ENCODE assay signal across 19 cellular contexts in genomic region chr1:186479162-186479561, GRCh38. TPM values are rescaled to one million over a fixed set of nuclear protein-coding genes. Genes with fewer than 3 reads are reported as not detected.
DNase-seq lines count a peak whose midpoint lies in the region; FAIRE-seq and TF ChIP-seq lines count a peak whose summit lies in the region.
"Had no signal": no experiment of that assay in that cellular context is flagged by ENCODE, and none has a peak within 500 bp of the region (broad histone marks: within the 10 kb centered on the region; RNA-seq: fewer than 3 reads in every experiment).

No MANE protein-coding gene starts in this region.

- no peak overlapping the region for H2BK5ac ChIP-seq in mesendoderm (ENCODE audit: low read length)

- H3K4me2 ChIP-seq in mesendoderm (ENCODE audit: low read length) = no peak overlapping the region
- H3K4me2 ChIP-seq: A549 had no signal

- H3K4me3 Mint-ChIP-seq in activated T-cell treated with anti-CD3 and anti-CD28 coated beads, Interleukin-2, amount 50 U/mL, for 24 hours = no peak overlapping the region
- H3K4me3 Mint-ChIP-seq: CD14-positive monocyte; CD8-positive, alpha-beta T cell; H9; HFFc6 had no signal

- TF ChIP-seq CTCF in D721Med (IDR thresholded peaks at IDR 0.05; ENCODE audit: insufficient read depth, missing control alignments) = peak; percentile 9

- H4K8ac ChIP-seq in mesendoderm (ENCODE audit: low read depth, low read length) = no peak overlapping the region

- no peaks in the 10 kb centered on the region for H3K4me1 Mint-ChIP-seq in activated T-cell treated with anti-CD3 and anti-CD28 coated beads, Interleukin-2, amount 50 U/mL, for 24 hours (ENCODE audit: low read depth)
- H3K4me1 Mint-ChIP-seq: H9 had no signal

- H2BK15ac ChIP-seq in mesendoderm (replicated peaks; ENCODE audit: low read depth) = no peak overlapping the region

- no peaks in the 10 kb centered on the region for H3K27me3 Mint-ChIP-seq in activated T-cell treated with anti-CD3 and anti-CD28 coated beads, Interleukin-2, amount 50 U/mL, for 24 hours

- no peaks in the 10 kb centered on the region for H3K79me1 ChIP-seq in mesendoderm (ENCODE audit: low read length)

- no peaks in the 10 kb centered on the region for H3K36me3 Mint-ChIP-seq in activated T-cell treated with anti-CD3 and anti-CD28 coated beads, Interleukin-2, amount 50 U/mL, for 24 hours (ENCODE audit: low read depth)
- H3K36me3 Mint-ChIP-seq: CD14-positive monocyte; CD8-positive, alpha-beta T cell had no signal

- H3K27ac Mint-ChIP-seq in activated T-cell treated with anti-CD3 and anti-CD28 coated beads, Interleukin-2, amount 50 U/mL, for 24 hours = no peak overlapping the region
- H3K27ac Mint-ChIP-seq: CD14-positive monocyte; CD8-positive, alpha-beta T cell; HFFc6 had no signal

- H3K36me3 ChIP-seq in mesendoderm (ENCODE audit: control insufficient read depth, insufficient read depth, low read length) = no peaks in the 10 kb centered on the region

- no peak for TF ChIP-seq POLR2A in GM12891 (IDR thresholded peaks at IDR 0.05; ENCODE audit: low read depth, low read length)

- no peak overlapping the region for H3K4me3 ChIP-seq in mesendoderm (ENCODE audit: low read length)
- H3K4me3 ChIP-seq: A549, GM12878 had no signal

- no peak for DNase-seq in D721Med (ENCODE audit: insufficient read length, low spot score)
- peak; percentile 5 for DNase-seq in NCI-H1105 (lab: John Stamatoyannopoulos, UW)
- peak; percentile 90 for DNase-seq in NCI-H524 treated with DMSO at 0.1 percent for 48 hours (lab: John Stamatoyannopoulos, UW)
- peak; percentile 32 for DNase-seq in mesendoderm
- DNase-seq in activated T-cell treated with anti-CD3 and anti-CD28 coated beads, Interleukin-2, amount 50 U/mL, for 24 hours = no peak
- DNase-seq in SHP77 treated with DMSO at 0.1 percent for 48 hours (lab: John Stamatoyannopoulos, UW) = no peak
- no peak for DNase-seq in GM12891 (ENCODE audit: insufficient read length, low spot score)
- DNase-seq: Caco-2; CD8-positive, alpha-beta T cell; DMS 273 treated with DMSO at 0.1 percent for 48 hours; GOT3; H9; HFFc6 had no signal

- no peaks in the 10 kb centered on the region for H3K9me3 Mint-ChIP-seq in activated T-cell treated with anti-CD3 and anti-CD28 coated beads, Interleukin-2, amount 50 U/mL, for 24 hours
- H3K9me3 Mint-ChIP-seq: CD14-positive monocyte; CD8-positive, alpha-beta T cell; H9; HFFc6 had no signal

- no peaks in the 10 kb centered on the region for H3K27me3 ChIP-seq in mesendoderm (ENCODE audit: insufficient read depth, low read length, poor library complexity)

- H2AK5ac ChIP-seq in mesendoderm (ENCODE audit: low read length) = no peak overlapping the region

- H3K27ac ChIP-seq in mesendoderm (ENCODE audit: low read depth, low read length) = no peak overlapping the region
- H3K27ac ChIP-seq: A549 had no signal

- no CpG with 5 or more reads among the region's 2 CpGs for WGBS in mesendoderm (ENCODE audit: extremely low coverage, insufficient coverage, low lambda C conversion rate)

- no peak overlapping the region for H3K23ac ChIP-seq in mesendoderm (ENCODE audit: low read length)

- no peaks in the 10 kb centered on the region for H3K4me1 ChIP-seq in mesendoderm (ENCODE audit: control insufficient read depth, low read depth, low read length)

- H4K5ac ChIP-seq in mesendoderm (ENCODE audit: low read length) = no peak overlapping the region

- H3K18ac ChIP-seq in mesendoderm (ENCODE audit: low read length) = no peak overlapping the region

- H3K56ac ChIP-seq in mesendoderm (ENCODE audit: low read length) = no peak overlapping the region

- H2BK120ac ChIP-seq in mesendoderm (ENCODE audit: low read depth, low read length) = no peak overlapping the region

- H3K4ac ChIP-seq in mesendoderm (ENCODE audit: low read depth, low read length) = no peak overlapping the region

- H3K79me2 ChIP-seq in mesendoderm (ENCODE audit: control insufficient read depth, insufficient read depth, low read length) = no peaks in the 10 kb centered on the region

- H3K9ac ChIP-seq in mesendoderm (ENCODE audit: low read length) = no peak overlapping the region

- FAIRE-seq in D721Med (lab: Jason Lieb, UNC) = peak; percentile 99
- no peak for FAIRE-seq in GM12891 (lab: Jason Lieb, UNC)
- FAIRE-seq: A549, GM12878, HepG2, HTR-8/SVneo had no signal

TF ChIP-seq in GM12891, 5 proteins besides CTCF, POLR2A, EP300 and RAD21:
- TF ChIP-seq SPI1 (IDR thresholded peaks at IDR 0.05; ENCODE audit: low read depth, low read length) (no peak), TAF1 (IDR thresholded peaks at IDR 0.05; ENCODE audit: low read depth, low read length) (no peak), POLR2AphosphoS5 (IDR thresholded peaks at IDR 0.05; ENCODE audit: low read depth, low read length) (no peak), POU2F2 (IDR thresholded peaks at IDR 0.05; ENCODE audit: low read depth, low read length) (no peak), PAX5 (IDR thresholded peaks at IDR 0.05; ENCODE audit: insufficient read depth, low read length, severe bottlenecking) (no peak)

RNA-seq across cellular contexts. Expression of gene PDC, which starts 18.2 kb away (rescaled TPM):
- not detected for polyA plus RNA-seq in mesendoderm (2013, experiment 1 of 2)
- not detected for polyA plus RNA-seq in mesendoderm (2013, experiment 2 of 2)
- not detected for polyA plus RNA-seq in GM12891 (2012; ENCODE audit: low read depth, missing spikeins)
- polyA plus RNA-seq: A549, BJ, CD14-positive monocyte, HepG2 had no signal

Comparison
In these comparisons a context has a peak if more than half of its experiments do, and no peak if none do; other contexts are left out.
1. DNase-seq: peak in NCI-H1105 (single experiment), NCI-H524 treated with DMSO at 0.1 percent for 48 hours (single experiment) and mesendoderm (single experiment); none in D721Med (single experiment), activated T-cell treated with anti-CD3 and anti-CD28 coated beads, Interleukin-2, amount 50 U/mL, for 24 hours (single experiment), SHP77 treated with DMSO at 0.1 percent for 48 hours (single experiment) and GM12891 (single experiment).